Comparison of ENCODE assay signal across 2 cellular contexts in the genomic region with DNA sequence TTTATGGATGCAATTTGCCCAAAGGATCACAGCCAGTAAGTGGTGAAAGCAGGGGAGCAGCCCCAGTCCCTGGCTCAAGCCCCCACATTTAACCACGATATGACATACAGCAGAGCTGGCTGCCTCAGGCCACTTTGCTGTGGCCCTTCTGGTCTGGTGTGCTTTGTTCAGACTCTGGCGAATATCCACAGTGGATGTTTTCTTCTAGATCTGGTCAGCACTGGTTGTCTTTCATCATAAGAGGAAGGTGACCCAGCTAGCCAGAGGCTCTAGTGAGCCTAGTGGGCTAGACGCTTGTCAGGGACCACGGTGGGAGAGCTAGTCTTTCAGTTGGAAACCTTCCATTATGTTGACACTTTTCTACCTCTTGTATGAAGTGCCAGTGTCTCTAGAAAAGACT.
TF ChIP-seq lines count a peak whose summit lies in the region.

No MANE protein-coding gene starts in this region.

TF ChIP-seq in K562, 482 proteins besides CTCF, POLR2A, EP300 and RAD21 (continued from another document):
- TF ChIP-seq, protein P1, sequence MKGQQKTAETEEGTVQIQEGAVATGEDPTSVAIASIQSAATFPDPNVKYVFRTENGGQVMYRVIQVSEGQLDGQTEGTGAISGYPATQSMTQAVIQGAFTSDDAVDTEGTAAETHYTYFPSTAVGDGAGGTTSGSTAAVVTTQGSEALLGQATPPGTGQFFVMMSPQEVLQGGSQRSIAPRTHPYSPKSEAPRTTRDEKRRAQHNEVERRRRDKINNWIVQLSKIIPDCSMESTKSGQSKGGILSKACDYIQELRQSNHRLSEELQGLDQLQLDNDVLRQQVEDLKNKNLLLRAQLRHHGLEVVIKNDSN (CRISPR knock-in tag; IDR thresholded peaks at IDR 0.05) = no peak
- TF ChIP-seq, protein P2, sequence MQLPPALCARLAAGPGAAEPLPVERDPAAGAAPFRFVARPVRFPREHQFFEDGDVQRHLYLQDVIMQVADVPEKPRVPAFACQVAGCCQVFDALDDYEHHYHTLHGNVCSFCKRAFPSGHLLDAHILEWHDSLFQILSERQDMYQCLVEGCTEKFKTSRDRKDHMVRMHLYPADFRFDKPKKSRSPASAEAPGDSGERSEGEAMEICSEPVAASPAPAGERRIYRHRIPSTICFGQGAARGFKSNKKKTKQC (CRISPR knock-in tag; IDR thresholded peaks at IDR 0.05) = 0 out of 2 replicates have a peak, but pooled peaks have one; percentile 32
- TF ChIP-seq, protein P3, sequence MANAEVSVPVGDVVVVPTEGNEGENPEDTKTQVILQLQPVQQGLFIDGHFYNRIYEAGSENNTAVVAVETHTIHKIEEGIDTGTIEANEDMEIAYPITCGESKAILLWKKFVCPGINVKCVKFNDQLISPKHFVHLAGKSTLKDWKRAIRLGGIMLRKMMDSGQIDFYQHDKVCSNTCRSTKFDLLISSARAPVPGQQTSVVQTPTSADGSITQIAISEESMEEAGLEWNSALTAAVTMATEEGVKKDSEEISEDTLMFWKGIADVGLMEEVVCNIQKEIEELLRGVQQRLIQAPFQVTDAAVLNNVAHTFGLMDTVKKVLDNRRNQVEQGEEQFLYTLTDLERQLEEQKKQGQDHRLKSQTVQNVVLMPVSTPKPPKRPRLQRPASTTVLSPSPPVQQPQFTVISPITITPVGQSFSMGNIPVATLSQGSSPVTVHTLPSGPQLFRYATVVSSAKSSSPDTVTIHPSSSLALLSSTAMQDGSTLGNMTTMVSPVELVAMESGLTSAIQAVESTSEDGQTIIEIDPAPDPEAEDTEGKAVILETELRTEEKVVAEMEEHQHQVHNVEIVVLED (CRISPR knock-in tag; IDR thresholded peaks at IDR 0.05) = no peak
- TF ChIP-seq MTF1 (CRISPR knock-in tag; IDR thresholded peaks at IDR 0.05; ENCODE audit: borderline replicate concordance) (0 out of 2 replicates have a peak, but pooled peaks have one; percentile 67), WHSC1 (IDR thresholded peaks at IDR 0.05; ENCODE audit: low read length) (peak; percentile 84), GABPB2 (CRISPR knock-in tag; conservative IDR thresholded peaks at IDR 0.05) (no peak), ZNF696 (CRISPR knock-in tag; conservative IDR thresholded peaks at IDR 0.05) (no peak), BRCA1 (IDR thresholded peaks at IDR 0.05) (no peak), BRCA1 (CRISPR knock-in tag; IDR thresholded peaks at IDR 0.05) (peak; percentile 76; the same call in 1 of the 2 replicates), ZNF253 (CRISPR knock-in tag; conservative IDR thresholded peaks at IDR 0.05) (no peak), ZNF212 (CRISPR knock-in tag; IDR thresholded peaks at IDR 0.05) (no peak), SMC3 (conservative IDR thresholded peaks at IDR 0.05; ENCODE audit: insufficient read depth, low read depth, low read length) (0 out of 2 replicates have a peak, but pooled peaks have one; percentile 4), CC2D1A (IDR thresholded peaks at IDR 0.05) (no peak), NR1H2 (CRISPR knock-in tag; IDR thresholded peaks at IDR 0.05) (0 out of 2 replicates have a peak, but pooled peaks have one; percentile 41), STAG1 (CRISPR knock-in tag; IDR thresholded peaks at IDR 0.05; ENCODE audit: borderline replicate concordance) (peak; percentile 59; the same call in 1 of the 2 replicates), ZC3H4 (CRISPR knock-in tag; IDR thresholded peaks at IDR 0.05; ENCODE audit: borderline replicate concordance) (0 out of 2 replicates have a peak, but pooled peaks have one; percentile 50), SMAD1 (IDR thresholded peaks at IDR 0.05; ENCODE audit: low read depth, low read length, partially characterized antibody) (no peak), IRF2 (CRISPR knock-in tag; IDR thresholded peaks at IDR 0.05) (peak; percentile 85; the same call in 1 of the 2 replicates)
- TF ChIP-seq, protein P4, sequence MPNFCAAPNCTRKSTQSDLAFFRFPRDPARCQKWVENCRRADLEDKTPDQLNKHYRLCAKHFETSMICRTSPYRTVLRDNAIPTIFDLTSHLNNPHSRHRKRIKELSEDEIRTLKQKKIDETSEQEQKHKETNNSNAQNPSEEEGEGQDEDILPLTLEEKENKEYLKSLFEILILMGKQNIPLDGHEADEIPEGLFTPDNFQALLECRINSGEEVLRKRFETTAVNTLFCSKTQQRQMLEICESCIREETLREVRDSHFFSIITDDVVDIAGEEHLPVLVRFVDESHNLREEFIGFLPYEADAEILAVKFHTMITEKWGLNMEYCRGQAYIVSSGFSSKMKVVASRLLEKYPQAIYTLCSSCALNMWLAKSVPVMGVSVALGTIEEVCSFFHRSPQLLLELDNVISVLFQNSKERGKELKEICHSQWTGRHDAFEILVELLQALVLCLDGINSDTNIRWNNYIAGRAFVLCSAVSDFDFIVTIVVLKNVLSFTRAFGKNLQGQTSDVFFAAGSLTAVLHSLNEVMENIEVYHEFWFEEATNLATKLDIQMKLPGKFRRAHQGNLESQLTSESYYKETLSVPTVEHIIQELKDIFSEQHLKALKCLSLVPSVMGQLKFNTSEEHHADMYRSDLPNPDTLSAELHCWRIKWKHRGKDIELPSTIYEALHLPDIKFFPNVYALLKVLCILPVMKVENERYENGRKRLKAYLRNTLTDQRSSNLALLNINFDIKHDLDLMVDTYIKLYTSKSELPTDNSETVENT (CRISPR knock-in tag; IDR thresholded peaks at IDR 0.05) = 0 out of 2 replicates have a peak, but pooled peaks have one; percentile 61
- TF ChIP-seq, protein P5, sequence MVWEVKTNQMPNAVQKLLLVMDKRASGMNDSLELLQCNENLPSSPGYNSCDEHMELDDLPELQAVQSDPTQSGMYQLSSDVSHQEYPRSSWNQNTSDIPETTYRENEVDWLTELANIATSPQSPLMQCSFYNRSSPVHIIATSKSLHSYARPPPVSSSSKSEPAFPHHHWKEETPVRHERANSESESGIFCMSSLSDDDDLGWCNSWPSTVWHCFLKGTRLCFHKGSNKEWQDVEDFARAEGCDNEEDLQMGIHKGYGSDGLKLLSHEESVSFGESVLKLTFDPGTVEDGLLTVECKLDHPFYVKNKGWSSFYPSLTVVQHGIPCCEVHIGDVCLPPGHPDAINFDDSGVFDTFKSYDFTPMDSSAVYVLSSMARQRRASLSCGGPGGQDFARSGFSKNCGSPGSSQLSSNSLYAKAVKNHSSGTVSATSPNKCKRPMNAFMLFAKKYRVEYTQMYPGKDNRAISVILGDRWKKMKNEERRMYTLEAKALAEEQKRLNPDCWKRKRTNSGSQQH (CRISPR knock-in tag; IDR thresholded peaks at IDR 0.05) = 0 out of 2 replicates have a peak, but pooled peaks have one; percentile 12

TF ChIP-seq in SK-N-SH treated with all-trans-retinoic acid at 6 μM for 48 hours, 23 proteins besides CTCF, POLR2A, EP300 and RAD21 (continued from another document):
- TF ChIP-seq, protein P6, sequence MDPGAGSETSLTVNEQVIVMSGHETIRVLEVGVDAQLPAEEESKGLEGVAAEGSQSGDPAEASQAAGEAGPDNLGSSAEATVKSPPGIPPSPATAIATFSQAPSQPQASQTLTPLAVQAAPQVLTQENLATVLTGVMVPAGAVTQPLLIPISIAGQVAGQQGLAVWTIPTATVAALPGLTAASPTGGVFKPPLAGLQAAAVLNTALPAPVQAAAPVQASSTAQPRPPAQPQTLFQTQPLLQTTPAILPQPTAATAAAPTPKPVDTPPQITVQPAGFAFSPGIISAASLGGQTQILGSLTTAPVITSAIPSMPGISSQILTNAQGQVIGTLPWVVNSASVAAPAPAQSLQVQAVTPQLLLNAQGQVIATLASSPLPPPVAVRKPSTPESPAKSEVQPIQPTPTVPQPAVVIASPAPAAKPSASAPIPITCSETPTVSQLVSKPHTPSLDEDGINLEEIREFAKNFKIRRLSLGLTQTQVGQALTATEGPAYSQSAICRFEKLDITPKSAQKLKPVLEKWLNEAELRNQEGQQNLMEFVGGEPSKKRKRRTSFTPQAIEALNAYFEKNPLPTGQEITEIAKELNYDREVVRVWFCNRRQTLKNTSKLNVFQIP (CRISPR knock-in tag; IDR thresholded peaks at IDR 0.05; ENCODE audit: borderline replicate concordance, low read depth) = no peak
- TF ChIP-seq ARNTL (CRISPR knock-in tag; IDR thresholded peaks at IDR 0.05; ENCODE audit: borderline replicate concordance, low read depth) = no peak
- TF ChIP-seq ESRRG (CRISPR knock-in tag; IDR thresholded peaks at IDR 0.05) = no peak
- TF ChIP-seq ZFP3 (CRISPR knock-in tag; IDR thresholded peaks at IDR 0.05) = no peak
- TF ChIP-seq SNAI2 (CRISPR knock-in tag; IDR thresholded peaks at IDR 0.05) = no peak
- TF ChIP-seq ZFP30 (CRISPR knock-in tag; IDR thresholded peaks at IDR 0.05) = no peak
